In the genomic region with DNA sequence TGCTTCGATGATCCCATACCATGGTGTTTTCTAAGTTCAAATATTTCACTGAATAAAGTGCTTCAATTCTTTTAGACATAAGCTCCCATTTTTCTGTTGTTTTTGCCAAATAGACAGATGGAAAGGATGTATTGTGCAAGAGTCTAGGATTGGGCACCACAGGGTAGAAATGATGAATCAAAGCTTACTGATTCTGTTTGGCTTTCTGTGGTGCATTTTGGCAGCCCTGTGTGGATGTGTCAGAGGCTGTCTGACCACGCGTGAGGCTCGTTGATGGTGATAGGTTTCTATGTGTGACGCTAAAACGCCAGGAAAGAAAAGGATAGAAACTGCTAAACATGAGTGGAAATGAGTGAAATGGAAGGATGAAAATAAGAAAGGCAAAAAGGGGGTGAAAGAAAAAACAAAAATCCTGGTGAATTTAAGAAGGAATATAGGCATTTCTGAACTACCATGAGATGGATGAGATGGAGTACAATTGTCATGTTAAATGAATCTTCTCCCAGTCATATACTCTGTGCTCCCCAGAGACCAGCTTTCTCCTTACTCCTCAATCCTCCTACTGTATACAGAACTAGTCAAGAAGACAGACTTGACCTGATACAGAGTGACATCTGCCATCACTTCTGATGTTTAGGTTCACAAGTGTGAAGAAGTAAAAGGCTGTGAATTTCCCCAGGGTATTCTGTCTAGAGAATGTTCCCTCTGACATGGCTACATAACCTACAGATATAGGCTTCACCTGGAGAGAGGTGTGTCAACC, we compare ENCODE assay signal across 9 cellular contexts. TPM values are rescaled to one million over a fixed set of nuclear protein-coding genes. Genes with fewer than 3 reads are reported as not detected.
A peak's percentile ranks its signal among the peaks of the same experiment; 100 is the strongest.
DNase-seq lines count a peak whose midpoint lies in the region; ATAC-seq, FAIRE-seq and TF ChIP-seq lines count a peak whose summit lies in the region.
"Had no signal": no experiment of that assay in that cellular context is flagged by ENCODE, and none has a peak within 500 bp of the region (broad histone marks: within the 10 kb centered on the region; RNA-seq: fewer than 3 reads in every experiment).

No MANE protein-coding gene starts in this region.

- no peaks in the 10 kb centered on the region for H3K27me3 Mint-ChIP-seq in activated naive CD8-positive, alpha-beta T cell treated with anti-CD3 and anti-CD28 coated beads for 36 hours

- peaks cover 66% of the 10 kb centered on the region for H3K4me1 Mint-ChIP-seq in activated naive CD8-positive, alpha-beta T cell treated with anti-CD3 and anti-CD28 coated beads for 36 hours

- DNase-seq in H54 (ENCODE audit: insufficient read length, low spot score): peak; percentile 69
- peak; percentile 41 for DNase-seq in activated naive CD8-positive, alpha-beta T cell treated with anti-CD3 and anti-CD28 coated beads for 36 hours
- peak; percentile 58 to 88 for DNase-seq in lower leg skin (ENCODE audit: low spot score in 2 of 2)
- no peak for DNase-seq in GDM1 (lab: John Stamatoyannopoulos, UW)
- no peak for DNase-seq in NCI-H1092 (lab: John Stamatoyannopoulos, UW)

- H3K36me3 ChIP-seq in ACC112 (ENCODE audit: insufficient read depth, low read length): no peaks in the 10 kb centered on the region
- H3K36me3 ChIP-seq: SJSA1 had no signal

- peaks cover 20% of the 10 kb centered on the region for H3K79me2 ChIP-seq in ACC112 (ENCODE audit: control insufficient read depth, insufficient read depth, low read length, unreplicated experiment)

- H3K4me3 Mint-ChIP-seq in activated naive CD8-positive, alpha-beta T cell treated with anti-CD3 and anti-CD28 coated beads for 36 hours: no peak overlapping the region

- H3K27me3 ChIP-seq in ACC112 (ENCODE audit: insufficient read depth, low read length): no peaks in the 10 kb centered on the region
- H3K27me3 ChIP-seq: SJSA1 had no signal

- peak overlapping the region; percentile 56 for H3K4me3 ChIP-seq in ACC112 (ENCODE audit: low read depth, low read length)
- H3K4me3 ChIP-seq in lower leg skin (ENCODE audit: low read depth, poor library complexity, severe bottlenecking): no peak overlapping the region
- H3K4me3 ChIP-seq: SJSA1 had no signal

- 61 to 63% methylated on average over 6 of the region's 6 CpGs for WGBS in lower leg skin, 2 donors

- no peaks in the 10 kb centered on the region for H3K9me3 Mint-ChIP-seq in activated naive CD8-positive, alpha-beta T cell treated with anti-CD3 and anti-CD28 coated beads for 36 hours

- H3K27ac ChIP-seq in ACC112 (ENCODE audit: low read depth, low read length): peak overlapping the region; percentile 93
- H3K27ac ChIP-seq: SJSA1 had no signal

- peak overlapping the region; percentile 17 for H3K27ac Mint-ChIP-seq in activated naive CD8-positive, alpha-beta T cell treated with anti-CD3 and anti-CD28 coated beads for 36 hours

- H3K4me1 ChIP-seq in ACC112 (ENCODE audit: control insufficient read depth, insufficient read depth, low read length, unreplicated experiment): peaks cover 44% of the 10 kb centered on the region

- intact Hi-C loops in lower leg skin (cut with DNase I; ENCODE audit: low total_unique reads): no loop called here

- H3K36me3 Mint-ChIP-seq in activated naive CD8-positive, alpha-beta T cell treated with anti-CD3 and anti-CD28 coated beads for 36 hours: peaks cover 14% of the 10 kb centered on the region

- TF ChIP-seq POLR2A in H54 (IDR thresholded peaks at IDR 0.05; ENCODE audit: low read depth, low read length) (no peak), lower leg skin (IDR thresholded peaks at IDR 0.05) (no peak)

- ATAC-seq in HG03045 (IDR thresholded peaks at IDR 0.05; ENCODE audit: unreplicated experiment) (no peak), HG03571 (IDR thresholded peaks at IDR 0.05; ENCODE audit: unreplicated experiment) (no peak)

- no peak for TF ChIP-seq CTCF in lower leg skin (IDR thresholded peaks at IDR 0.05)

- no peak overlapping the region for H2AFZ ChIP-seq in ACC112 (ENCODE audit: low read length, unreplicated experiment)

- FAIRE-seq in H54 (lab: Jason Lieb, UNC): peak; percentile 92

RNA-seq across cellular contexts. Expression of a gene that starts 54.4 kb away (rescaled TPM):
- total RNA-seq in activated naive CD8-positive, alpha-beta T cell treated with anti-CD3 and anti-CD28 coated beads for 36 hours: 10 to 100 TPM; 82.5 to 84.6 TPM
- total RNA-seq in lower leg skin: 10 to 100 TPM; 44.0 to 84.8 (median 67.9) TPM

Comparison
In these comparisons a context has a peak if more than half of its experiments do, and no peak if none do; other contexts are left out.
1. DNase-seq: peak in H54 (single experiment), activated naive CD8-positive, alpha-beta T cell treated with anti-CD3 and anti-CD28 coated beads for 36 hours (single experiment) and lower leg skin (2 of 2); none in GDM1 (single experiment) and NCI-H1092 (single experiment).